15 cellular contexts compared by ENCODE assay signal in the genomic region with DNA sequence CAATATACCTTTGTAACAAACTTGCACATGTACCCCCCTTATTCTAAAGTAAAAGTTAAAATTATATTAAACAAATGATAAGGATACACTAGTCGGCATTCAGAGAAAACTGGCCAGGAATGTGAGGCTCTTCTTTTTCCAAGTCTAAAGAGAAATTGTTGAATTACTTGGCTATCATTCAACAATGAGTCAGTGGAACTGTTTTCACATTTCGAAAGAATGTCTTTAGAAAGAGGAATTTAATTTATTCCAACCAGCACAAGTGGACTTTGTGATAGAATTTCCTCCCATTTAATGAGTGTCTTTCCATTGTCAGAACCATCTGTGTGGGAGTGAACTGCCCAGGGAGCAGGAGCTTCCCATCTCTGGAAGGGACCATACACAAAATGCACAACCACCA.
A peak's percentile ranks its signal among the peaks of the same experiment; 100 is the strongest.
DNase-seq lines count a peak whose midpoint lies in the region; ATAC-seq lines count a peak whose summit lies in the region.
"Had no signal": no experiment of that assay in that cellular context is flagged by ENCODE, and none has a peak within 500 bp of the region (broad histone marks: within the 10 kb centered on the region; RNA-seq: fewer than 3 reads in every experiment).

No MANE protein-coding gene starts in this region.

- DNase-seq in GM04504 (ENCODE audit: low read depth): peak; percentile 36
- DNase-seq in astrocyte of the hippocampus (ENCODE audit: low read depth, low spot score): peak; percentile 85
- peak; percentile 49 for DNase-seq in glomerular visceral epithelial cell (ENCODE audit: extremely low spot score)
- DNase-seq in stromal cell of bone marrow (ENCODE audit: low read depth): peak; percentile 38
- DNase-seq in NCI-H1092 treated with DMSO at 0.1 percent for 48 hours (lab: John Stamatoyannopoulos, UW): no peak
- DNase-seq in NCI-H2081 (lab: John Stamatoyannopoulos, UW): no peak
- DNase-seq: activated CD4-positive, alpha-beta T cell treated with anti-CD3 and anti-CD28 coated beads for 4 hours; cerebellar nuclear complex; left ventricle myocardium inferior; pancreas; stimulated activated CD4-positive, alpha-beta T cell treated with anti-CD3 and anti-CD28 coated beads, Interleukin-2, amount 100 ng/mL, for 48 hours; stimulated activated naive CD8-positive, alpha-beta T cell treated with anti-CD3 and anti-CD28 coated beads, Interleukin-15, Interleukin-2, amounts not matched to agents 100 U/mL and 50 U/mL, for 24 hours had no signal

- ATAC-seq in GM21515 (IDR thresholded peaks at IDR 0.05; ENCODE audit: unreplicated experiment) (no peak), GM21717 (IDR thresholded peaks at IDR 0.05; ENCODE audit: unreplicated experiment) (no peak)
- ATAC-seq: GM12878; pancreas; stimulated activated naive CD8-positive, alpha-beta T cell treated with anti-CD3 and anti-CD28 coated beads, Interleukin-15, Interleukin-2, amounts not matched to agents 100 U/mL and 50 U/mL, for 24 hours had no signal

Comparison
In these comparisons a context has a peak if more than half of its experiments do, and no peak if none do; other contexts are left out.
1. DNase-seq: peak in GM04504 (single experiment), astrocyte of the hippocampus (single experiment), glomerular visceral epithelial cell (single experiment) and stromal cell of bone marrow (single experiment); none in NCI-H1092 treated with DMSO at 0.1 percent for 48 hours (single experiment) and NCI-H2081 (0 of 2).